Comparison of ENCODE assay signal across 8 cellular contexts in the genomic region with DNA sequence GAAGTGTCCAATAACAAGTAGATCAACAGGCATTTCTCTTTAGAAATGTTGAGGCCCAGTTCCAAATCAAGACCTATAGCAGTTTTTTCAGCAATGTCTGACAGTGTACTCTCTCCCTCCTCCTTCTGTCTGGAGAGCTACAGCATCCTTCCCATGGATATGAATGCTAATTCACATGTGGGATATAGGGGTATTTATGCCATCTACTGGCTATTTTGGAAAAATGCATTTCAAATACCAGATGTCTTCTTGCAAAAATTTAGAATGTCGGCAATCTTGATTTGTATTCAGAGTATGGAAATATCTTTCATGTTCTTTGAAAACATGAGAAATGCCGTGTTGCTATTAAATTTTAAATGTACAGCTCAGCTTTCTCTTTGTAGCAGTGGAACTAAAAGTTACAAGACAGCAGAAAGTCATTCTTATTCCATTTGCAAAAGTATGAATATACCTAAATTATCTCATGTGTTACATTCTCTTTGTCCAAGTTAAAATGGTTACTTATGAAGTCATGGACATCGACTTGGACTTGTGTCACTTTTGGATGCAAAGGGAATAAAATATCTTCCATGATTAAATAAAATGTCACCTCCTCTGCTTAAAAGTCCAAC.
DNase-seq lines count a peak whose midpoint lies in the region.

No MANE protein-coding gene starts in this region.

- DNase-seq in NCI-H510A treated with DMSO at 0.1 percent for 48 hours (lab: John Stamatoyannopoulos, UW) (peak; percentile 48), NCI-H510A (lab: John Stamatoyannopoulos, UW) (no peak), NCI-H446 (lab: John Stamatoyannopoulos, UW) (peak; percentile 49 to 86), brain pericyte (ENCODE audit: low read depth, low spot score) (peak; percentile 5), myocyte (ENCODE audit: low read depth) (peak; percentile 47), GOT3 (lab: John Stamatoyannopoulos, UW) (no peak), NCI-H187 (lab: John Stamatoyannopoulos, UW) (no peak)
- DNase-seq in activated CD4-positive, alpha-beta T cell treated with anti-CD3 and anti-CD28 coated beads for 4 hours: no peak

Comparison
In these comparisons a context has a peak if more than half of its experiments do, and no peak if none do; other contexts are left out.
1. DNase-seq: peak in NCI-H510A treated with DMSO at 0.1 percent for 48 hours (single experiment), NCI-H446 (2 of 2), brain pericyte (single experiment) and myocyte (single experiment); none in NCI-H510A (single experiment), activated CD4-positive, alpha-beta T cell treated with anti-CD3 and anti-CD28 coated beads for 4 hours (0 of 2), GOT3 (single experiment) and NCI-H187 (0 of 2).